In the genomic region with DNA sequence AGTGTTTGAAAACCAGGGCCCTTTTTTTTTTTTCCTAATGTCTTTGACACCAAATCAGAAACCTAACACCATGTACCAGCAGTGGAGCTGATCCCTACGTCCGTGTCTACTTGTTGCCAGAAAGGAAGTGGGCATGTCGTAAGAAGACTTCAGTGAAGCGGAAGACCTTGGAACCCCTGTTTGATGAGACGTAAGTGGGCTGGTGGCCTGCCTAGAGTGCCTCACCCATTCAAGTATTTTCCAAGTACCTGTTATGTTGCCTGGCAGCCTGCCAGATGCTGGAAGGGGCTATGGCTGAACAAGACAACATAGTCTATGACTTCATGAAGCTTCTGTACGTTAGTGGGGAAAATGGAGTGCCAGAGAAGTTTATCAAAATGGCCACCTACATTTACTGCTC, we compare ENCODE assay signal across 28 cellular contexts. TPM values are rescaled to one million over a fixed set of nuclear protein-coding genes. Genes with fewer than 3 reads are reported as not detected.
DNase-seq lines count a peak whose midpoint lies in the region; ATAC-seq and TF ChIP-seq lines count a peak whose summit lies in the region.
"Had no signal": no experiment of that assay in that cellular context is flagged by ENCODE, and none has a peak within 500 bp of the region (broad histone marks: within the 10 kb centered on the region; RNA-seq: fewer than 3 reads in every experiment).

No MANE protein-coding gene starts in this region.

- no peaks in the 10 kb centered on the region for H3K79me2 ChIP-seq in PC-3 (ENCODE audit: low read length)

- H3K36me3 ChIP-seq in cardiac muscle cell, result no peaks in the 10 kb centered on the region
- no peaks in the 10 kb centered on the region for H3K36me3 ChIP-seq in left lung
- H3K36me3 ChIP-seq in PC-3 (ENCODE audit: low read depth, low read length), result no peaks in the 10 kb centered on the region
- H3K36me3 ChIP-seq: BLaER1, brain microvascular endothelial cell, stomach had no signal

- DNase-seq in cardiac muscle cell (ENCODE audit: low read depth in 1 of 2, low spot score in 1 of 2) (peak; percentile 28 to 36), Right ventricle myocardium inferior (ENCODE audit: missing footprints) (no peak), NCI-H2029 (lab: John Stamatoyannopoulos, UW) (peak; percentile 59), left lung (peak in 1 of 2 donors; percentile 76), PC-3 (no peak)
- DNase-seq: activated CD4-positive, alpha-beta memory T cell treated with anti-CD3 and anti-CD28 coated beads for 36 hours; activated CD4-positive, CD25-positive, alpha-beta regulatory T cell treated with anti-CD3 and anti-CD28 coated beads, Interleukin-2, amount 50 U/mL, for 72 hours; activated CD8-positive, alpha-beta memory T cell treated with anti-CD3 and anti-CD28 coated beads, Interleukin-2, amount 50 U/mL, for 4 hours; activated naive CD4-positive, alpha-beta T cell treated with anti-CD3 and anti-CD28 coated beads, Interleukin-2, amount 10 ng/mL, durations not matched to agents 7 days and 5 days; amniotic stem cell; brain microvascular endothelial cell; Kasumi-1; natural killer cell; NCI-H2081 treated with DMSO at 0.1 percent for 48 hours; NCI-H526 treated with DMSO at 0.1 percent for 48 hours; occipital lobe; RPMI8226; stimulated activated CD4-positive, alpha-beta T cell treated with anti-CD3 and anti-CD28 coated beads, Interleukin-2, amount 100 ng/mL, for 24 hours; stomach; T-helper 1 cell; tibial artery had no signal

- H3K4me3 ChIP-seq in cardiac muscle cell (no peak overlapping the region), left lung (no peak overlapping the region), PC-3 (ENCODE audit: low read length) (no peak overlapping the region)
- H3K4me3 ChIP-seq: BLaER1, GM23338, smooth muscle cell, stomach, tibial artery had no signal

- peaks cover 4% of the 10 kb centered on the region for H3F3A ChIP-seq in PC-3 (ENCODE audit: low read length, unreplicated experiment)

- H4K20me1 ChIP-seq in PC-3 (ENCODE audit: low read length), result no peaks in the 10 kb centered on the region
- H4K20me1 ChIP-seq: BLaER1 had no signal

- no peak overlapping the region for H3K9ac ChIP-seq in PC-3 (ENCODE audit: low read length)
- H3K9ac ChIP-seq: BLaER1 had no signal

- no peak overlapping the region for H3K4me2 ChIP-seq in PC-3 (ENCODE audit: low read length)
- H3K4me2 ChIP-seq: BLaER1, GM23338, smooth muscle cell had no signal

- no peak overlapping the region for H2AFZ ChIP-seq in PC-3 (ENCODE audit: low read length)
- H2AFZ ChIP-seq: GM23338 had no signal

- POLR2A ChIA-PET in PC-3 (lab: Charles Lee; ENCODE audit: unreplicated experiment), result no interaction called here

- CTCF ChIA-PET in PC-3 (lab: Charles Lee), result no interaction called here

- H3K27me3 ChIP-seq in cardiac muscle cell (no peaks in the 10 kb centered on the region), left lung (no peaks in the 10 kb centered on the region), PC-3 (ENCODE audit: low read length) (no peaks in the 10 kb centered on the region)
- H3K27me3 ChIP-seq: BLaER1, brain microvascular endothelial cell, stomach, tibial artery had no signal

- no peaks in the 10 kb centered on the region for H3K9me2 ChIP-seq in PC-3 (replicated peaks; ENCODE audit: low read length)

- H3K4me1 ChIP-seq in cardiac muscle cell (ENCODE audit: low read depth), result peaks cover 3% of the 10 kb centered on the region
- peaks cover 9 to 11% of the 10 kb centered on the region in 2 donors for H3K4me1 ChIP-seq in left lung
- H3K4me1 ChIP-seq in PC-3 (ENCODE audit: insufficient read depth, low read length), result peaks cover 33% of the 10 kb centered on the region
- H3K4me1 ChIP-seq: BLaER1, stomach, tibial artery had no signal

- intact Hi-C loops in Right ventricle myocardium inferior (cut with DNase I) (loop anchor here (10.0 kb wide), 1 partner anchor 441 kb away; no protein-coding TSS in a partner anchor), left lung (cut with DNase I) (no loop called here), PC-3 (cut with micrococcal nuclease) (no loop called here)

- no peak for TF ChIP-seq CTCF in cardiac muscle cell (IDR thresholded peaks at IDR 0.05; ENCODE audit: low read depth, low read length)
- no peak for TF ChIP-seq CTCF in left lung (IDR thresholded peaks at IDR 0.05)
- TF ChIP-seq CTCF in PC-3 (conservative IDR thresholded peaks at IDR 0.05; ENCODE audit: low read depth, low read length), result no peak

- H3K9me3 ChIP-seq in cardiac muscle cell (ENCODE audit: low read depth), result no peaks in the 10 kb centered on the region
- H3K9me3 ChIP-seq in left lung, result no peaks in the 10 kb centered on the region
- no peaks in the 10 kb centered on the region for H3K9me3 ChIP-seq in PC-3 (ENCODE audit: low read length)
- H3K9me3 ChIP-seq: BLaER1, stomach, tibial artery had no signal

- ATAC-seq in Right ventricle myocardium inferior (no peak), left lung (peak; percentile 38), PC-3 (no peak), GM21529 (IDR thresholded peaks at IDR 0.05; ENCODE audit: unreplicated experiment) (no peak), GM18870 (IDR thresholded peaks at IDR 0.05; ENCODE audit: unreplicated experiment) (no peak)
- ATAC-seq: GM23338, natural killer cell had no signal

- no peak overlapping the region for H3K27ac ChIP-seq in cardiac muscle cell
- H3K27ac ChIP-seq in left lung, result peak overlapping the region in 1 of 2 donors; percentile 35
- H3K27ac ChIP-seq in PC-3 (ENCODE audit: low read length), result no peak overlapping the region
- H3K27ac ChIP-seq: BLaER1, brain microvascular endothelial cell, HL-60, stomach, tibial artery had no signal

- no TSS peak for BruUV-seq in PC-3 (replicated peaks; lab: Mats Ljungman, UMichigan)

RNA-seq across cellular contexts. Expression of a gene that starts 39.7 kb away (rescaled TPM):
- total RNA-seq in cardiac muscle cell (0.95 and 6.3 TPM in 2 replicates), Right ventricle myocardium inferior (1.4 TPM), left lung (10 to 100 TPM; 24.5 to 44.4 TPM), PC-3 (2014; rRNA removed) (1.6 TPM in 2 replicates)
- polyA plus RNA-seq in cardiac muscle cell, result 1.8 and 7.0 TPM in 2 replicates
- total RNA-seq: glomerular endothelial cell, natural killer cell had no signal

Comparison
In these comparisons a context has a peak if more than half of its experiments do, and no peak if none do; other contexts are left out.
1. DNase-seq: peak in cardiac muscle cell (2 of 2) and NCI-H2029 (single experiment); none in Right ventricle myocardium inferior (single experiment) and PC-3 (single experiment).